In genomic region chr2:105536175-105536574, GRCh38 we compare ENCODE assay signal across 22 cellular contexts.
"Had no signal": no experiment of that assay in that cellular context is flagged by ENCODE, and none has a peak within 500 bp of the region (broad histone marks: within the 10 kb centered on the region; RNA-seq: fewer than 3 reads in every experiment).

No MANE protein-coding gene starts in this region.

- DNase-seq: IMR-90, Karpas-422, KG1, MG63, NCI-H1092, NCI-H1105 treated with DMSO at 0.1 percent for 48 hours, NCI-H1417 treated with DMSO at 0.1 percent for 48 hours, NCI-H146, NCI-H1694 treated with DMSO at 0.1 percent for 48 hours, NCI-H1930, NCI-H2081, NCI-H2107, NCI-H2227 treated with DMSO at 0.1 percent for 48 hours, NCI-H510A, NCI-H524 treated with DMSO at 0.1 percent for 48 hours, NCI-H69, NCI-H774, SHP77 treated with DMSO at 0.1 percent for 48 hours, SJCRH30 had no signal

- H3K4me1 ChIP-seq: SJCRH30 had no signal

- H3K27ac ChIP-seq: RWPE1, SJCRH30 had no signal

- H3K4me3 ChIP-seq: MG63, SJCRH30 had no signal

- H3K27me3 ChIP-seq: MG63, SJCRH30 had no signal

- H3K9me3 ChIP-seq: MG63, SJCRH30 had no signal

- FAIRE-seq: HepG2 had no signal

- ATAC-seq: HepG2, SK-N-SH treated with all-trans-retinoic acid at 6 μM for 48 hours had no signal

- H3K36me3 ChIP-seq: MG63, SJCRH30 had no signal
